Comparison of ENCODE assay signal across 8 cellular contexts in genomic region chr12:3034067-3034750, GRCh38. TPM values are rescaled to one million over a fixed set of nuclear protein-coding genes. Genes with fewer than 3 reads are reported as not detected.
DNase-seq lines count a peak whose midpoint lies in the region; ATAC-seq and TF ChIP-seq lines count a peak whose summit lies in the region.

No MANE protein-coding gene starts in this region.

- peak; percentile 69 for ATAC-seq in HG02759 (IDR thresholded peaks at IDR 0.05; ENCODE audit: unreplicated experiment)
- peak; percentile 80 for ATAC-seq in left ventricle myocardium superior

- H3K9ac ChIP-seq in adipocyte (ENCODE audit: low read length), result no peak overlapping the region

- TF ChIP-seq CTCF in lower leg skin (IDR thresholded peaks at IDR 0.05), result no peak

- H3K4me3 ChIP-seq in adipocyte (ENCODE audit: low read length), result no peak overlapping the region
- no peak overlapping the region for H3K4me3 ChIP-seq in lower leg skin (ENCODE audit: low read depth, poor library complexity, severe bottlenecking)

- H3K36me3 ChIP-seq in adipocyte (ENCODE audit: control insufficient read depth, insufficient read depth, low read length, severe bottlenecking), result peaks cover 9% of the 10 kb centered on the region

- H3K4me1 ChIP-seq in adipocyte (ENCODE audit: control insufficient read depth, insufficient read depth, low read length), result peaks cover 11% of the 10 kb centered on the region

- 42 to 50% methylated on average over 10 of the region's 10 CpGs for WGBS in lower leg skin, 2 donors

- TF ChIP-seq POLR2A in lower leg skin (IDR thresholded peaks at IDR 0.05), result no peak

- no peaks in the 10 kb centered on the region for H3K27me3 ChIP-seq in adipocyte (replicated peaks; ENCODE audit: control insufficient read depth, insufficient read depth, low read length)

- intact Hi-C loops in left ventricle myocardium superior (cut with micrococcal nuclease) (no loop called here), lower leg skin (cut with DNase I; ENCODE audit: low total_unique reads) (no loop called here)

- no peaks in the 10 kb centered on the region for H3K9me3 ChIP-seq in adipocyte (ENCODE audit: control insufficient read depth, low read length)

- DNase-seq in DMS 273 (lab: John Stamatoyannopoulos, UW; ENCODE audit: unreplicated experiment) (peak; percentile 77), DMS 273 treated with DMSO at 0.1 percent for 48 hours (lab: John Stamatoyannopoulos, UW) (no peak), NOMO-1 treated with DMSO at 0.1 percent for 48 hours (lab: John Stamatoyannopoulos, UW; ENCODE audit: unreplicated experiment) (peak; percentile 27), adipocyte (ENCODE audit: low read depth) (peak; percentile 79), left ventricle myocardium superior (peak; percentile 77), retina (peak; percentile 79), lower leg skin (ENCODE audit: low spot score in 2 of 2) (no peak)

RNA-seq across cellular contexts. Expression of gene TSPAN9, which starts 43.0 kb away (rescaled TPM):
- total RNA-seq in left ventricle myocardium superior (159 TPM), lower leg skin (10 to 100 TPM; 27.9 to 49.1 (median 42.0) TPM)

Comparison
In these comparisons a context has a peak if more than half of its experiments do, and no peak if none do; other contexts are left out.
1. DNase-seq: peak in DMS 273 (single experiment), NOMO-1 treated with DMSO at 0.1 percent for 48 hours (single experiment), adipocyte (single experiment), left ventricle myocardium superior (single experiment) and retina (single experiment); none in DMS 273 treated with DMSO at 0.1 percent for 48 hours (single experiment) and lower leg skin (0 of 2).